Comparison of ENCODE assay signal across 29 cellular contexts in the genomic region with DNA sequence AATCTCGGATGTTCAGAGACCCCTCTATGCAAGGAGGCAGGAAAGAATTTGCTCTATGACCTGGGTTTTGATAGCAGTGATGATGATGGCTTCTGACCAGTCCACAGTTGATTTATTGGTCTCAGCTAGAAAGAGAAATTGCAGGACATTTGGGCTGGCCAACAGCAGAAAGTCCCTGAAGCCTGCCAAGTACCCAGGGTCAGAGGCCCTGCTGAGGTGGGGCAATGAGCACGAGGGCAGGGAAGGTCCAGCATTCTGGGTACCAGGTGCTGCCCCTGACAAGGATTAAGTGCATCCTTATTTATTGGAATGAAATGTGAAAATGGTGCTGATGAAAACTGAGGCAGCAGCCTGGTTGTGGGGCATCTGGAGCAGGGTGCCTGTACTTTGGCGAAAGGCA.
"Had no signal": no experiment of that assay in that cellular context is flagged by ENCODE, and none has a peak within 500 bp of the region (broad histone marks: within the 10 kb centered on the region; RNA-seq: fewer than 3 reads in every experiment).

No MANE protein-coding gene starts in this region.

- H3K27me3 ChIP-seq: foreskin keratinocyte, heart right ventricle, pancreas, right atrium auricular region, testis, transverse colon had no signal

- ATAC-seq: effector memory CD8-positive, alpha-beta T cell; esophagus mucosa; foreskin keratinocyte; heart right ventricle; natural killer cell; pancreas had no signal

- H3K4me3 ChIP-seq: heart right ventricle, left ventricle myocardium inferior, lung, pancreas, psoas muscle, right atrium auricular region, testis, transverse colon had no signal

- H3K4me1 ChIP-seq: foreskin keratinocyte, heart right ventricle, left ventricle myocardium inferior, pancreas, psoas muscle, right atrium auricular region had no signal

- FAIRE-seq: endothelial cell of umbilical vein, pancreas, urothelium cell line had no signal

- H3K9me3 ChIP-seq: heart right ventricle, left ventricle myocardium inferior, pancreas, psoas muscle, right atrium auricular region, testis, transverse colon had no signal

- DNase-seq: activated B cell treated with CpG ODN at 0.5 μM for 24 hours; activated CD4-positive, alpha-beta T cell treated with anti-CD3 and anti-CD28 coated beads for 4 hours; activated CD4-positive, alpha-beta T cell treated with anti-CD3 and anti-CD28 coated beads, Interleukin-2, amount 50 U/mL, for 48 hours; activated CD8-positive, alpha-beta memory T cell treated with anti-CD3 and anti-CD28 coated beads for 24 hours; activated gamma-delta T cell; activated naive CD4-positive, alpha-beta T cell treated with anti-CD3 and anti-CD28 coated beads, Interleukin-2, amount 10 ng/mL, durations not matched to agents 7 days and 5 days; activated naive CD8-positive, alpha-beta T cell treated with anti-CD3 and anti-CD28 coated beads, Interleukin-2, amount 10 ng/mL, durations not matched to agents 7 days and 5 days; amniotic stem cell; caudate nucleus; cortex of kidney; effector memory CD8-positive, alpha-beta T cell; foreskin keratinocyte; heart right ventricle; left ventricle myocardium inferior; mesendoderm; natural killer cell; nucleus accumbens; pancreas; psoas muscle; stimulated activated CD4-positive, alpha-beta T cell treated with anti-CD3 and anti-CD28 coated beads, Interleukin-2, amount 100 ng/mL, for 48 hours; stimulated activated naive CD4-positive, alpha-beta T cell treated with Interleukin-2 at 50 U/mL for 16 hours; T-helper 1 cell; testis; transverse colon had no signal

- H3K27ac ChIP-seq: foreskin keratinocyte, heart right ventricle, left ventricle myocardium inferior, pancreas, psoas muscle, right atrium auricular region had no signal

- H3K36me3 ChIP-seq: left ventricle myocardium inferior, pancreas, right atrium auricular region, transverse colon had no signal
